In genomic region chr6:166419268-166419667, GRCh38 we compare ENCODE assay signal across 8 cellular contexts.
DNase-seq lines count a peak whose midpoint lies in the region; ATAC-seq, FAIRE-seq and TF ChIP-seq lines count a peak whose summit lies in the region.

No MANE protein-coding gene starts in this region.

- H3K36me3 Mint-ChIP-seq in central memory CD8-positive, alpha-beta T cell (ENCODE audit: insufficient read depth), result peaks cover 20% of the 10 kb centered on the region

- DNase-seq in T-helper 22 cell (ENCODE audit: low read depth) (peak; percentile 38), urothelium cell line (ENCODE audit: low spot score) (peak; percentile 72), HEK293T (ENCODE audit: extremely low spot score) (no peak), SW 1271 (lab: John Stamatoyannopoulos, UW) (no peak), NCI-H1436 (lab: John Stamatoyannopoulos, UW) (no peak)
- peak in 1 of 2 donors; percentile 36 for DNase-seq in central memory CD8-positive, alpha-beta T cell (ENCODE audit: low spot score in 2 of 2)

- peak; percentile 97 for ATAC-seq in GM18907 (IDR thresholded peaks at IDR 0.05; ENCODE audit: unreplicated experiment)
- ATAC-seq in HG02973 (IDR thresholded peaks at IDR 0.05; ENCODE audit: unreplicated experiment), result peak; percentile 96
- ATAC-seq in central memory CD8-positive, alpha-beta T cell (replicated peaks; ENCODE audit: extremely low read depth, poor library complexity, severe bottlenecking), result peak; percentile 31

- CTCF ChIA-PET in HEK293T (lab: Yijun Ruan, JAX), result no interaction called here

- H3K27me3 Mint-ChIP-seq in central memory CD8-positive, alpha-beta T cell, result no peaks in the 10 kb centered on the region

- peak overlapping the region; percentile 59 for H3K4me3 Mint-ChIP-seq in central memory CD8-positive, alpha-beta T cell

- FAIRE-seq in urothelium cell line (lab: Jason Lieb, UNC), result no peak

- H3K4me1 Mint-ChIP-seq in central memory CD8-positive, alpha-beta T cell, result peaks cover 69% of the 10 kb centered on the region

- POLR2A ChIA-PET in HEK293T (lab: Yijun Ruan, JAX), result no interaction called here

- peak overlapping the region; percentile 95 for H3K27ac Mint-ChIP-seq in central memory CD8-positive, alpha-beta T cell (ENCODE audit: low read depth)

- peaks cover 13% of the 10 kb centered on the region for H3K9me3 Mint-ChIP-seq in central memory CD8-positive, alpha-beta T cell

TF ChIP-seq in HEK293T, 16 proteins besides CTCF, POLR2A, EP300 and RAD21:
- TF ChIP-seq BHLHE40 (IDR thresholded peaks at IDR 0.05; ENCODE audit: borderline replicate concordance) (no peak), ZNF384 (IDR thresholded peaks at IDR 0.05) (no peak), FOXM1 (IDR thresholded peaks at IDR 0.05; ENCODE audit: borderline replicate concordance) (no peak), CTBP1 (IDR thresholded peaks at IDR 0.05; ENCODE audit: borderline replicate concordance) (no peak), HDGF (IDR thresholded peaks at IDR 0.05; ENCODE audit: borderline replicate concordance) (no peak), NFRKB (IDR thresholded peaks at IDR 0.05) (no peak), ELF4 (IDR thresholded peaks at IDR 0.05) (no peak), TARDBP (IDR thresholded peaks at IDR 0.05) (no peak), ARNT (IDR thresholded peaks at IDR 0.05) (no peak), L3MBTL2 (conservative IDR thresholded peaks at IDR 0.05) (no peak), SP1 (IDR thresholded peaks at IDR 0.05) (no peak), FOXK2 (IDR thresholded peaks at IDR 0.05) (no peak), LEF1 (IDR thresholded peaks at IDR 0.05; ENCODE audit: borderline replicate concordance) (no peak), SUZ12 (IDR thresholded peaks at IDR 0.05) (no peak), FOXA1 (IDR thresholded peaks at IDR 0.05) (no peak)
- TF ChIP-seq, protein P1, sequence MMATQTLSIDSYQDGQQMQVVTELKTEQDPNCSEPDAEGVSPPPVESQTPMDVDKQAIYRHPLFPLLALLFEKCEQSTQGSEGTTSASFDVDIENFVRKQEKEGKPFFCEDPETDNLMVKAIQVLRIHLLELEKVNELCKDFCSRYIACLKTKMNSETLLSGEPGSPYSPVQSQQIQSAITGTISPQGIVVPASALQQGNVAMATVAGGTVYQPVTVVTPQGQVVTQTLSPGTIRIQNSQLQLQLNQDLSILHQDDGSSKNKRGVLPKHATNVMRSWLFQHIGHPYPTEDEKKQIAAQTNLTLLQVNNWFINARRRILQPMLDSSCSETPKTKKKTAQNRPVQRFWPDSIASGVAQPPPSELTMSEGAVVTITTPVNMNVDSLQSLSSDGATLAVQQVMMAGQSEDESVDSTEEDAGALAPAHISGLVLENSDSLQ (IDR thresholded peaks at IDR 0.05), result no peak

Comparison
In these comparisons a context has a peak if more than half of its experiments do, and no peak if none do; other contexts are left out.
1. ATAC-seq: peak in every context shown above with its lines; median percentile 97 in GM18907; 96 in HG02973; 31 in central memory CD8-positive, alpha-beta T cell.
2. DNase-seq: peak in T-helper 22 cell (single experiment) and urothelium cell line (single experiment); none in HEK293T (single experiment), SW 1271 (0 of 2) and NCI-H1436 (single experiment).